11 cellular contexts compared by ENCODE assay signal in genomic region chr2:42917374-42918017, GRCh38.
DNase-seq lines count a peak whose midpoint lies in the region; ATAC-seq and TF ChIP-seq lines count a peak whose summit lies in the region.
"Had no signal": no experiment of that assay in that cellular context is flagged by ENCODE, and none has a peak within 500 bp of the region (broad histone marks: within the 10 kb centered on the region; RNA-seq: fewer than 3 reads in every experiment).

No MANE protein-coding gene starts in this region.

- WGBS in thyroid gland, 2 donors: 55 to 62% methylated on average over 11 of the region's 11 CpGs

- H3K4me1 Mint-ChIP-seq in activated T-cell treated with anti-CD3 and anti-CD28 coated beads, Interleukin-2, amount 50 U/mL, for 4 hours (ENCODE audit: low read depth): peaks cover 6% of the 10 kb centered on the region
- peaks cover 10% of the 10 kb centered on the region for H3K4me1 Mint-ChIP-seq in activated T-cell treated with anti-CD3 and anti-CD28 coated beads, Interleukin-2, amount 50 U/mL, for 24 hours (ENCODE audit: low read depth)
- H3K4me1 Mint-ChIP-seq in naive thymus-derived CD4-positive, alpha-beta T cell: peaks cover 0 to 10% (median 5%) of the 10 kb centered on the region in 7 donors

- CTCF ChIA-PET in naive thymus-derived CD4-positive, alpha-beta T cell (lab: Charles Lee): no interaction called here

- no peaks in the 10 kb centered on the region for H3K36me3 Mint-ChIP-seq in activated T-cell treated with anti-CD3 and anti-CD28 coated beads, Interleukin-2, amount 50 U/mL, for 4 hours (ENCODE audit: insufficient read depth)
- H3K36me3 Mint-ChIP-seq in activated T-cell treated with anti-CD3 and anti-CD28 coated beads, Interleukin-2, amount 50 U/mL, for 24 hours (ENCODE audit: low read depth): no peaks in the 10 kb centered on the region
- H3K36me3 Mint-ChIP-seq in naive thymus-derived CD4-positive, alpha-beta T cell: no peaks in the 10 kb centered on the region

- H3K36me3 ChIP-seq in thyroid gland: no peaks in the 10 kb centered on the region
- H3K36me3 ChIP-seq in naive thymus-derived CD4-positive, alpha-beta T cell (ENCODE audit: control insufficient read depth in 2 of 3, insufficient read depth in 3 of 3, low read length in 3 of 3): no peaks in the 10 kb centered on the region
- H3K36me3 ChIP-seq: BE2C had no signal

- peak; percentile 51 to 54 for ATAC-seq in activated T-cell treated with anti-CD3 and anti-CD28 coated beads, Interleukin-2, amount 50 U/mL, for 4 hours
- ATAC-seq in naive thymus-derived CD4-positive, alpha-beta T cell: no peak

- peak overlapping the region; percentile 1 to 30 (median 18) for H3K27ac ChIP-seq in thyroid gland
- no peak overlapping the region for H3K27ac ChIP-seq in naive thymus-derived CD4-positive, alpha-beta T cell (ENCODE audit: low read depth, low read length)

- intact Hi-C loops in thyroid gland (cut with DNase I): no loop called here
- intact Hi-C loops in naive thymus-derived CD4-positive, alpha-beta T cell (cut with micrococcal nuclease): no loop called here

- no peak for DNase-seq in activated T-cell treated with anti-CD3 and anti-CD28 coated beads, Interleukin-2, amount 50 U/mL, for 4 hours
- DNase-seq in activated T-cell treated with anti-CD3 and anti-CD28 coated beads, Interleukin-2, amount 50 U/mL, for 24 hours: no peak
- DNase-seq in astrocyte of the hippocampus (ENCODE audit: low read depth, low spot score): peak; percentile 66
- peak; percentile 96 for DNase-seq in kidney tubule cell (ENCODE audit: low spot score)
- DNase-seq in thyroid gland: peak; percentile 34 to 62
- no peak for DNase-seq in NAMALWA (ENCODE audit: low spot score)
- no peak for DNase-seq in ecto neural progenitor cell (ENCODE audit: low spot score)
- no peak for DNase-seq in naive thymus-derived CD4-positive, alpha-beta T cell
- DNase-seq: BE2C, cortex of kidney, occipital lobe had no signal

- no peak for TF ChIP-seq CTCF in thyroid gland (IDR thresholded peaks at IDR 0.05)

- H3K9me3 Mint-ChIP-seq in activated T-cell treated with anti-CD3 and anti-CD28 coated beads, Interleukin-2, amount 50 U/mL, for 4 hours: no peaks in the 10 kb centered on the region
- no peaks in the 10 kb centered on the region for H3K9me3 Mint-ChIP-seq in activated T-cell treated with anti-CD3 and anti-CD28 coated beads, Interleukin-2, amount 50 U/mL, for 24 hours
- H3K9me3 Mint-ChIP-seq in naive thymus-derived CD4-positive, alpha-beta T cell: no peaks in the 10 kb centered on the region

- no peak overlapping the region for H3K4me3 ChIP-seq in thyroid gland (replicated peaks in 1 of 3)
- H3K4me3 ChIP-seq in naive thymus-derived CD4-positive, alpha-beta T cell (ENCODE audit: low read length): no peak overlapping the region

- no peak overlapping the region for H3K27ac Mint-ChIP-seq in activated T-cell treated with anti-CD3 and anti-CD28 coated beads, Interleukin-2, amount 50 U/mL, for 24 hours
- H3K27ac Mint-ChIP-seq in naive thymus-derived CD4-positive, alpha-beta T cell: no peak overlapping the region

- H3K9me3 ChIP-seq in thyroid gland: no peaks in the 10 kb centered on the region
- H3K9me3 ChIP-seq in naive thymus-derived CD4-positive, alpha-beta T cell (ENCODE audit: control insufficient read depth in 2 of 3, low read length in 3 of 3): no peaks in the 10 kb centered on the region
- H3K9me3 ChIP-seq: BE2C had no signal

- H3K27me3 ChIP-seq in thyroid gland: no peaks in the 10 kb centered on the region
- no peaks in the 10 kb centered on the region for H3K27me3 ChIP-seq in naive thymus-derived CD4-positive, alpha-beta T cell (ENCODE audit: control insufficient read depth in 2 of 2, insufficient read depth in 2 of 2, low read length in 2 of 2)
- H3K27me3 ChIP-seq: BE2C had no signal

- peaks cover 0 to 24% of the 10 kb centered on the region in 2 donors for H3K4me1 ChIP-seq in thyroid gland
- H3K4me1 ChIP-seq in naive thymus-derived CD4-positive, alpha-beta T cell (ENCODE audit: control insufficient read depth in 2 of 2, insufficient read depth in 2 of 2, low read length in 2 of 2): no peaks in the 10 kb centered on the region
- H3K4me1 ChIP-seq: BE2C had no signal

- peaks cover 7% of the 10 kb centered on the region for H3K27me3 Mint-ChIP-seq in activated T-cell treated with anti-CD3 and anti-CD28 coated beads, Interleukin-2, amount 50 U/mL, for 4 hours (ENCODE audit: low read depth)
- H3K27me3 Mint-ChIP-seq in activated T-cell treated with anti-CD3 and anti-CD28 coated beads, Interleukin-2, amount 50 U/mL, for 24 hours: peaks cover 4% of the 10 kb centered on the region
- H3K27me3 Mint-ChIP-seq in naive thymus-derived CD4-positive, alpha-beta T cell: peaks cover 0 to 3% (median 0%) of the 10 kb centered on the region in 5 donors

- no peak overlapping the region for H3K4me3 Mint-ChIP-seq in activated T-cell treated with anti-CD3 and anti-CD28 coated beads, Interleukin-2, amount 50 U/mL, for 4 hours
- no peak overlapping the region for H3K4me3 Mint-ChIP-seq in activated T-cell treated with anti-CD3 and anti-CD28 coated beads, Interleukin-2, amount 50 U/mL, for 24 hours
- H3K4me3 Mint-ChIP-seq in naive thymus-derived CD4-positive, alpha-beta T cell: no peak overlapping the region

- POLR2A ChIA-PET in naive thymus-derived CD4-positive, alpha-beta T cell (lab: Charles Lee): no interaction called here

- TF ChIP-seq POLR2A in thyroid gland (IDR thresholded peaks at IDR 0.05): no peak

Comparison
In these comparisons a context has a peak if more than half of its experiments do, and no peak if none do; other contexts are left out.
1. DNase-seq: peak in astrocyte of the hippocampus (single experiment), kidney tubule cell (single experiment) and thyroid gland (2 of 2); none in activated T-cell treated with anti-CD3 and anti-CD28 coated beads, Interleukin-2, amount 50 U/mL, for 4 hours (single experiment), activated T-cell treated with anti-CD3 and anti-CD28 coated beads, Interleukin-2, amount 50 U/mL, for 24 hours (single experiment), NAMALWA (single experiment), ecto neural progenitor cell (single experiment) and naive thymus-derived CD4-positive, alpha-beta T cell (0 of 9).